ENCODE assay signal across 9 cellular contexts in genomic region chrX:10769696-10770619, GRCh38.
A peak's percentile ranks its signal among the peaks of the same experiment; 100 is the strongest.
DNase-seq lines count a peak whose midpoint lies in the region; ATAC-seq, FAIRE-seq and TF ChIP-seq lines count a peak whose summit lies in the region.
"Had no signal": no experiment of that assay in that cellular context is flagged by ENCODE, and none has a peak within 500 bp of the region (broad histone marks: within the 10 kb centered on the region; RNA-seq: fewer than 3 reads in every experiment).

No MANE protein-coding gene starts in this region.

- H3K23ac ChIP-seq in mesendoderm (ENCODE audit: low read length) = no peak overlapping the region

- peak overlapping the region; percentile 49 for H3K56ac ChIP-seq in mesendoderm (ENCODE audit: low read length)

- no peak overlapping the region for H2AK5ac ChIP-seq in mesendoderm (ENCODE audit: low read length)

- TF ChIP-seq CTCF in Caco-2 (IDR thresholded peaks at IDR 0.05; ENCODE audit: insufficient read depth in 1 of 2, low read depth in 1 of 2, low read length in 1 of 2, severe bottlenecking in 1 of 2, unreplicated experiment in 1 of 2) (no peak), astrocyte (IDR thresholded peaks at IDR 0.05; ENCODE audit: insufficient read depth, low read depth, low read length) (no peak), transverse colon (IDR thresholded peaks at IDR 0.05) (no peak)

- DNase-seq in Caco-2 = peak; percentile 33 to 34
- DNase-seq in NCI-H187 (lab: John Stamatoyannopoulos, UW) = peak; percentile 21 to 77
- peak; percentile 38 for DNase-seq in astrocyte (ENCODE audit: low read depth)
- peak; percentile 37 for DNase-seq in mesendoderm
- DNase-seq in stimulated activated naive CD8-positive, alpha-beta T cell treated with anti-CD3 and anti-CD28 coated beads, Interleukin-15, amount 100 ng/mL, for 72 hours = no peak
- DNase-seq in stimulated activated CD8-positive, alpha-beta memory T cell treated with anti-CD3 and anti-CD28 coated beads, Interleukin-4, amount 100 ng/mL, for 48 hours = no peak
- DNase-seq in transverse colon = no peak

- H2AFZ ChIP-seq in astrocyte (ENCODE audit: low read depth, low read length) = peak overlapping the region; percentile 59

- H2BK120ac ChIP-seq in mesendoderm (ENCODE audit: low read depth, low read length) = no peak overlapping the region

- H3K79me2 ChIP-seq in astrocyte (ENCODE audit: insufficient read depth, low read length) (no peaks in the 10 kb centered on the region), mesendoderm (ENCODE audit: control insufficient read depth, insufficient read depth, low read length) (no peaks in the 10 kb centered on the region)

- TF ChIP-seq POLR2A in transverse colon (IDR thresholded peaks at IDR 0.05) = no peak

- H3K4me3 ChIP-seq in Caco-2 (ENCODE audit: low read depth, low read length) (no peak overlapping the region), astrocyte (ENCODE audit: insufficient read depth, low read depth, low read length) (peak overlapping the region; percentile 38), mesendoderm (ENCODE audit: low read length) (no peak overlapping the region), transverse colon (no peak overlapping the region)

- H4K5ac ChIP-seq in mesendoderm (ENCODE audit: low read length) = no peak overlapping the region

- peaks cover 7% of the 10 kb centered on the region for H3K4me1 Mint-ChIP-seq in Caco-2 (ENCODE audit: low read depth, unreplicated experiment)
- peaks cover 7% of the 10 kb centered on the region for H3K4me1 Mint-ChIP-seq in astrocyte (ENCODE audit: low read depth, unreplicated experiment)
- H3K4me1 Mint-ChIP-seq in stimulated activated naive CD8-positive, alpha-beta T cell treated with anti-CD3 and anti-CD28 coated beads, Interleukin-15, amount 100 ng/mL, for 72 hours = no peaks in the 10 kb centered on the region

- no peak overlapping the region for H2BK5ac ChIP-seq in mesendoderm (ENCODE audit: low read length)

- H3K36me3 Mint-ChIP-seq in Caco-2 (ENCODE audit: insufficient read depth, unreplicated experiment) = no peaks in the 10 kb centered on the region
- H3K36me3 Mint-ChIP-seq in astrocyte (ENCODE audit: low read depth, unreplicated experiment) = no peaks in the 10 kb centered on the region

- no peak for TF ChIP-seq EP300 in transverse colon (IDR thresholded peaks at IDR 0.05; ENCODE audit: low read depth)

- H3K4me2 ChIP-seq in astrocyte (ENCODE audit: low read length) (peak overlapping the region; percentile 81), mesendoderm (ENCODE audit: low read length) (no peak overlapping the region)

- FAIRE-seq in astrocyte (lab: Jason Lieb, UNC) = peak; percentile 63
- FAIRE-seq: TTC549 had no signal

- in situ Hi-C loops in transverse colon (cut with MboI; ENCODE audit: low pct_ligation_motif_present in 1 of 4, low pct_unique_long_range_greater_than_20kb in 1 of 4, low sequenced_read_pairs in 3 of 4) = no loop called here

- intact Hi-C loops in Caco-2 (cut with micrococcal nuclease; ENCODE audit: unreplicated experiment) (loop anchor here (1.0 to 2.0 kb wide), 2 partner anchors 25 to 330 kb away; no protein-coding TSS in a partner anchor), transverse colon (cut with DNase I; ENCODE audit: low total_unique reads) (no loop called here)

- H3K9ac ChIP-seq in astrocyte (ENCODE audit: low read length) (peak overlapping the region; percentile 62), mesendoderm (ENCODE audit: low read length) (no peak overlapping the region)

- CTCF ChIA-PET in Caco-2 (lab: Charles Lee) = interaction anchor here (0.7 kb wide), 1 partner anchor 14 kb away, joined by 7 read pairs; no protein-coding TSS in a partner anchor

- H3K4me1 ChIP-seq in Caco-2 (peaks cover 12% of the 10 kb centered on the region), astrocyte (ENCODE audit: insufficient read depth, low read length) (peaks cover 8% of the 10 kb centered on the region), mesendoderm (ENCODE audit: control insufficient read depth, low read depth, low read length) (no peaks in the 10 kb centered on the region), transverse colon (no peaks in the 10 kb centered on the region)

- H3K4me3 Mint-ChIP-seq in Caco-2 (ENCODE audit: unreplicated experiment) (no peak overlapping the region), astrocyte (ENCODE audit: unreplicated experiment) (no peak overlapping the region)
- no peak overlapping the region for H3K4me3 Mint-ChIP-seq in stimulated activated naive CD8-positive, alpha-beta T cell treated with anti-CD3 and anti-CD28 coated beads, Interleukin-15, amount 100 ng/mL, for 72 hours

- POLR2A ChIA-PET in Caco-2 (lab: Charles Lee) = no interaction called here

- H3K9me3 ChIP-seq in Caco-2 (no peaks in the 10 kb centered on the region), astrocyte (ENCODE audit: insufficient read depth, low read depth, low read length) (no peaks in the 10 kb centered on the region), transverse colon (no peaks in the 10 kb centered on the region)

- H3K27me3 Mint-ChIP-seq in Caco-2 (ENCODE audit: insufficient read depth, unreplicated experiment) = no peaks in the 10 kb centered on the region
- no peaks in the 10 kb centered on the region for H3K27me3 Mint-ChIP-seq in astrocyte (ENCODE audit: low read depth, unreplicated experiment)
- H3K27me3 Mint-ChIP-seq in stimulated activated naive CD8-positive, alpha-beta T cell treated with anti-CD3 and anti-CD28 coated beads, Interleukin-15, amount 100 ng/mL, for 72 hours = no peaks in the 10 kb centered on the region

- H3K27ac Mint-ChIP-seq in Caco-2 (ENCODE audit: unreplicated experiment) (no peak overlapping the region), astrocyte (ENCODE audit: unreplicated experiment) (no peak overlapping the region)
- no peak overlapping the region for H3K27ac Mint-ChIP-seq in stimulated activated naive CD8-positive, alpha-beta T cell treated with anti-CD3 and anti-CD28 coated beads, Interleukin-15, amount 100 ng/mL, for 72 hours

- H4K8ac ChIP-seq in mesendoderm (ENCODE audit: low read depth, low read length) = no peak overlapping the region

- no peaks in the 10 kb centered on the region for H3K79me1 ChIP-seq in mesendoderm (ENCODE audit: low read length)

- no peak for ATAC-seq in SK-N-SH treated with all-trans-retinoic acid at 6 μM for 48 hours
- no peak for ATAC-seq in stimulated activated naive CD8-positive, alpha-beta T cell treated with anti-CD3 and anti-CD28 coated beads, Interleukin-15, amount 100 ng/mL, for 72 hours

- WGBS in mesendoderm (ENCODE audit: extremely low coverage, insufficient coverage, low lambda C conversion rate) = no CpG with 5 or more reads among the region's 9 CpGs
- WGBS in transverse colon (ENCODE audit: low coverage in 1 of 2), 2 donors = 58 to 75% methylated on average over 5 to 9 of the region's 9 CpGs

- no peak overlapping the region for H3K18ac ChIP-seq in mesendoderm (ENCODE audit: low read length)

- H2BK15ac ChIP-seq in mesendoderm (replicated peaks; ENCODE audit: low read depth) = no peak overlapping the region

- BruUV-seq in Caco-2 (replicated peaks; lab: Mats Ljungman, UMichigan) = no TSS peak

- H4K20me1 ChIP-seq in astrocyte (ENCODE audit: insufficient read depth, low read length) = no peaks in the 10 kb centered on the region

- peak overlapping the region; percentile 41 for H3K27ac ChIP-seq in astrocyte (ENCODE audit: low read depth, low read length)
- no peak overlapping the region for H3K27ac ChIP-seq in mesendoderm (ENCODE audit: low read depth, low read length)
- H3K27ac ChIP-seq in transverse colon = no peak overlapping the region

- H3K27me3 ChIP-seq in Caco-2 (replicated peaks; ENCODE audit: control insufficient read depth, insufficient read depth, low read length) = no peaks in the 10 kb centered on the region
- H3K27me3 ChIP-seq in astrocyte (ENCODE audit: insufficient read depth, low read length) = no peaks in the 10 kb centered on the region
- no peaks in the 10 kb centered on the region for H3K27me3 ChIP-seq in mesendoderm (ENCODE audit: insufficient read depth, low read length, poor library complexity)
- no peaks in the 10 kb centered on the region for H3K27me3 ChIP-seq in transverse colon

- no peaks in the 10 kb centered on the region for H3K9me3 Mint-ChIP-seq in Caco-2 (ENCODE audit: unreplicated experiment)
- peaks cover 2% of the 10 kb centered on the region for H3K9me3 Mint-ChIP-seq in astrocyte (ENCODE audit: unreplicated experiment)
- H3K9me3 Mint-ChIP-seq in stimulated activated naive CD8-positive, alpha-beta T cell treated with anti-CD3 and anti-CD28 coated beads, Interleukin-15, amount 100 ng/mL, for 72 hours = no peaks in the 10 kb centered on the region

- H3K4ac ChIP-seq in mesendoderm (ENCODE audit: low read depth, low read length) = no peak overlapping the region

- H3K36me3 ChIP-seq in Caco-2 (ENCODE audit: control insufficient read depth, insufficient read depth, low read length) (no peaks in the 10 kb centered on the region; the same call in 1 of the 2 replicates), astrocyte (ENCODE audit: insufficient read depth, low read length) (no peaks in the 10 kb centered on the region), mesendoderm (ENCODE audit: control insufficient read depth, insufficient read depth, low read length) (no peaks in the 10 kb centered on the region), transverse colon (no peaks in the 10 kb centered on the region)

TF ChIP-seq in SK-N-SH treated with all-trans-retinoic acid at 6 μM for 48 hours, 23 proteins besides CTCF, POLR2A, EP300 and RAD21 (continues in another document):
- TF ChIP-seq ZFP3 (CRISPR knock-in tag; IDR thresholded peaks at IDR 0.05) (no peak), ZNF565 (CRISPR knock-in tag; conservative IDR thresholded peaks at IDR 0.05; ENCODE audit: low read depth) (no peak), ARNTL (CRISPR knock-in tag; IDR thresholded peaks at IDR 0.05; ENCODE audit: borderline replicate concordance, low read depth) (no peak), ESRRG (CRISPR knock-in tag; IDR thresholded peaks at IDR 0.05) (no peak), ISL1 (CRISPR knock-in tag; IDR thresholded peaks at IDR 0.05) (no peak)

Comparison
In these comparisons a context has a peak if more than half of its experiments do, and no peak if none do; other contexts are left out.
1. DNase-seq: peak in Caco-2 (2 of 2), NCI-H187 (2 of 2), astrocyte (single experiment) and mesendoderm (single experiment); none in stimulated activated naive CD8-positive, alpha-beta T cell treated with anti-CD3 and anti-CD28 coated beads, Interleukin-15, amount 100 ng/mL, for 72 hours (0 of 2), stimulated activated CD8-positive, alpha-beta memory T cell treated with anti-CD3 and anti-CD28 coated beads, Interleukin-4, amount 100 ng/mL, for 48 hours (single experiment) and transverse colon (single experiment).